ENCODE assay signal across 1 cellular context in the genomic region with DNA sequence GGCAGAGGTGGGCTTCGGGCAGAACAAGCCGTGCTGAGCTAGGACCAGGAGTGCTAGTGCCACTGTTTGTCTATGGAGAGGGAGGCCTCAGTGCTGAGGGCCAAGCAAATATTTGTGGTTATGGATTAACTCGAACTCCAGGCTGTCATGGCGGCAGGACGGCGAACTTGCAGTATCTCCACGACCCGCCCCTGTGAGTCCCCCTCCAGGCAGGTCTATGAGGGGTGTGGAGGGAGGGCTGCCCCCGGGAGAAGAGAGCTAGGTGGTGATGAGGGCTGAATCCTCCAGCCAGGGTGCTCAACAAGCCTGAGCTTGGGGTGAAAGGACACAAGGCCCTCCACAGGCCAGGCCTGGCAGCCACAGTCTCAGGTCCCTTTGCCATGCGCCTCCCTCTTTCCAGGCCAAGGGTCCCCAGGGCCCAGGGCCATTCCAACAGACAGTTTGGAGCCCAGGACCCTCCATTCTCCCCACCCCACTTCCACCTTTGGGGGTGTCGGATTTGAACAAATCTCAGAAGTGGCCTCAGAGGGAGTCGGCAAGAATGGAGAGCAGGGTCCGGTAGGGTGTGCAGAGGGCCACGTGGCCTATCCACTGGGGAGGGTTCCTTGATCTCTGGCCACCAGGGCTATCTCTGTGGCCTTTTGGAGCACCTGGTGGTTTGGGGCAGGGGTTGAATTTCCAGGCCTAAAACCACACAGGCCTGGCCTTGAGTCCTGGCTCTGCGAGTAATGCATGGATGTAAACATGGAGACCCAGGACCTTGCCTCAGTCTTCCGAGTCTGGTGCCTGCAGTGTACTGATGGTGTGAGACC.
TF ChIP-seq lines count a peak whose summit lies in the region.

PROC (plus strand) TSS at position 128 of the 812 bp plus-strand sequence. CDS start 1,516 bp downstream, outside the sequence.

TF ChIP-seq in HepG2, 621 proteins besides CTCF, POLR2A, EP300 and RAD21 (continued from another document and continues in another):
- 0 out of 2 replicates have a peak, but pooled peaks have one; percentile 28 for TF ChIP-seq ZNF513 (CRISPR knock-in tag; conservative IDR thresholded peaks at IDR 0.05)
- TF ChIP-seq NFKB2 (CRISPR knock-in tag; IDR thresholded peaks at IDR 0.05; ENCODE audit: borderline replicate concordance), result peak; percentile 90; the same call in 1 of the 2 replicates
- TF ChIP-seq, protein P1, sequence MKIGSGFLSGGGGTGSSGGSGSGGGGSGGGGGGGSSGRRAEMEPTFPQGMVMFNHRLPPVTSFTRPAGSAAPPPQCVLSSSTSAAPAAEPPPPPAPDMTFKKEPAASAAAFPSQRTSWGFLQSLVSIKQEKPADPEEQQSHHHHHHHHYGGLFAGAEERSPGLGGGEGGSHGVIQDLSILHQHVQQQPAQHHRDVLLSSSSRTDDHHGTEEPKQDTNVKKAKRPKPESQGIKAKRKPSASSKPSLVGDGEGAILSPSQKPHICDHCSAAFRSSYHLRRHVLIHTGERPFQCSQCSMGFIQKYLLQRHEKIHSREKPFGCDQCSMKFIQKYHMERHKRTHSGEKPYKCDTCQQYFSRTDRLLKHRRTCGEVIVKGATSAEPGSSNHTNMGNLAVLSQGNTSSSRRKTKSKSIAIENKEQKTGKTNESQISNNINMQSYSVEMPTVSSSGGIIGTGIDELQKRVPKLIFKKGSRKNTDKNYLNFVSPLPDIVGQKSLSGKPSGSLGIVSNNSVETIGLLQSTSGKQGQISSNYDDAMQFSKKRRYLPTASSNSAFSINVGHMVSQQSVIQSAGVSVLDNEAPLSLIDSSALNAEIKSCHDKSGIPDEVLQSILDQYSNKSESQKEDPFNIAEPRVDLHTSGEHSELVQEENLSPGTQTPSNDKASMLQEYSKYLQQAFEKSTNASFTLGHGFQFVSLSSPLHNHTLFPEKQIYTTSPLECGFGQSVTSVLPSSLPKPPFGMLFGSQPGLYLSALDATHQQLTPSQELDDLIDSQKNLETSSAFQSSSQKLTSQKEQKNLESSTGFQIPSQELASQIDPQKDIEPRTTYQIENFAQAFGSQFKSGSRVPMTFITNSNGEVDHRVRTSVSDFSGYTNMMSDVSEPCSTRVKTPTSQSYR (CRISPR knock-in tag; IDR thresholded peaks at IDR 0.05; ENCODE audit: borderline replicate concordance), result 0 out of 2 replicates have a peak, but pooled peaks have one; percentile 34
- no peak for TF ChIP-seq ZNF562 (CRISPR knock-in tag; IDR thresholded peaks at IDR 0.05; ENCODE audit: borderline replicate concordance)
- peak; percentile 12; the same call in 1 of the 2 replicates for TF ChIP-seq CREM (IDR thresholded peaks at IDR 0.05)
- TF ChIP-seq CREM (CRISPR knock-in tag; IDR thresholded peaks at IDR 0.05), result 0 out of 2 replicates have a peak, but pooled peaks have one; percentile 7
- peak; percentile 69 for TF ChIP-seq ZNF264 (CRISPR knock-in tag; IDR thresholded peaks at IDR 0.05)
- TF ChIP-seq NR2F6 (IDR thresholded peaks at IDR 0.05), result peak; percentile 60
- peak; percentile 86 for TF ChIP-seq NR2F6 (CRISPR knock-in tag; IDR thresholded peaks at IDR 0.05)
- peak; percentile 92 for TF ChIP-seq ZNF292 (CRISPR knock-in tag; IDR thresholded peaks at IDR 0.05; ENCODE audit: borderline replicate concordance, low read depth)
- TF ChIP-seq ZNF792 (CRISPR knock-in tag; IDR thresholded peaks at IDR 0.05), result peak; percentile 55
- peak; percentile 21; the same call in 1 of the 2 replicates for TF ChIP-seq NFE2L1 (CRISPR knock-in tag; IDR thresholded peaks at IDR 0.05; ENCODE audit: borderline replicate concordance)
- TF ChIP-seq HOXD1 (CRISPR knock-in tag; IDR thresholded peaks at IDR 0.05), result peak; percentile 18
- 0 out of 2 replicates have a peak, but pooled peaks have one; percentile 25 for TF ChIP-seq E2F2 (CRISPR knock-in tag; IDR thresholded peaks at IDR 0.05; ENCODE audit: borderline replicate concordance)
- TF ChIP-seq ZNF543 (CRISPR knock-in tag; IDR thresholded peaks at IDR 0.05), result peak; percentile 94
- TF ChIP-seq NFE2L2 (IDR thresholded peaks at IDR 0.05; ENCODE audit: low read length), result no peak
- TF ChIP-seq ZNF564 (CRISPR knock-in tag; IDR thresholded peaks at IDR 0.05), result peak; percentile 76; the same call in 1 of the 2 replicates
- no peak for TF ChIP-seq ZNF44 (CRISPR knock-in tag; IDR thresholded peaks at IDR 0.05)
- TF ChIP-seq CENPX (CRISPR knock-in tag; IDR thresholded peaks at IDR 0.05), result no peak
- TF ChIP-seq, protein P2, sequence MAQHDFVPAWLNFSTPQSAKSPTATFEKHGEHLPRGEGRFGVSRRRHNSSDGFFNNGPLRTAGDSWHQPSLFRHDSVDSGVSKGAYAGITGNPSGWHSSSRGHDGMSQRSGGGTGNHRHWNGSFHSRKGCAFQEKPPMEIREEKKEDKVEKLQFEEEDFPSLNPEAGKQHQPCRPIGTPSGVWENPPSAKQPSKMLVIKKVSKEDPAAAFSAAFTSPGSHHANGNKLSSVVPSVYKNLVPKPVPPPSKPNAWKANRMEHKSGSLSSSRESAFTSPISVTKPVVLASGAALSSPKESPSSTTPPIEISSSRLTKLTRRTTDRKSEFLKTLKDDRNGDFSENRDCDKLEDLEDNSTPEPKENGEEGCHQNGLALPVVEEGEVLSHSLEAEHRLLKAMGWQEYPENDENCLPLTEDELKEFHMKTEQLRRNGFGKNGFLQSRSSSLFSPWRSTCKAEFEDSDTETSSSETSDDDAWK (CRISPR knock-in tag; IDR thresholded peaks at IDR 0.05), result no peak
- peak; percentile 97; the same call in 1 of the 2 replicates for TF ChIP-seq ZNF275 (CRISPR knock-in tag; IDR thresholded peaks at IDR 0.05; ENCODE audit: borderline replicate concordance)
- 0 out of 2 replicates have a peak, but pooled peaks have one; percentile 25 for TF ChIP-seq DDIT3 (CRISPR knock-in tag; IDR thresholded peaks at IDR 0.05)
- TF ChIP-seq SYNCRIP (IDR thresholded peaks at IDR 0.05; ENCODE audit: insufficient read depth, low read depth, low read length), result no peak
- peak; percentile 84 for TF ChIP-seq ZNF263 (CRISPR knock-in tag; IDR thresholded peaks at IDR 0.05)
- TF ChIP-seq TCF7 (IDR thresholded peaks at IDR 0.05; ENCODE audit: low read depth), result no peak
- TF ChIP-seq ZNF768 (CRISPR knock-in tag; IDR thresholded peaks at IDR 0.05), result peak; percentile 85; the same call in 1 of the 2 replicates
- no peak; the same call in 1 of the 2 replicates for TF ChIP-seq ZNF75D (CRISPR knock-in tag; IDR thresholded peaks at IDR 0.05; ENCODE audit: borderline replicate concordance)
- peak; percentile 91; the same call in 1 of the 2 replicates for TF ChIP-seq ZNF670 (CRISPR knock-in tag; IDR thresholded peaks at IDR 0.05; ENCODE audit: borderline replicate concordance)
- peak; percentile 54 for TF ChIP-seq ZNF121 (CRISPR knock-in tag; IDR thresholded peaks at IDR 0.05)
- peak; percentile 97 for TF ChIP-seq SALL1 (CRISPR knock-in tag; IDR thresholded peaks at IDR 0.05)
- TF ChIP-seq FOSL2 (CRISPR knock-in tag; IDR thresholded peaks at IDR 0.05), result peak; percentile 63
- TF ChIP-seq ZNF333 (CRISPR knock-in tag; IDR thresholded peaks at IDR 0.05; ENCODE audit: borderline replicate concordance), result 0 out of 2 replicates have a peak, but pooled peaks have one; percentile 52
- TF ChIP-seq FUBP1 (CRISPR knock-in tag; IDR thresholded peaks at IDR 0.05; ENCODE audit: borderline replicate concordance), result no peak
- peak; percentile 95 for TF ChIP-seq ZNF232 (CRISPR knock-in tag; IDR thresholded peaks at IDR 0.05; ENCODE audit: borderline replicate concordance)
- TF ChIP-seq MBD4 (IDR thresholded peaks at IDR 0.05; ENCODE audit: borderline replicate concordance, low read length), result no peak; the same call in 1 of the 2 replicates
- TF ChIP-seq, protein P3, sequence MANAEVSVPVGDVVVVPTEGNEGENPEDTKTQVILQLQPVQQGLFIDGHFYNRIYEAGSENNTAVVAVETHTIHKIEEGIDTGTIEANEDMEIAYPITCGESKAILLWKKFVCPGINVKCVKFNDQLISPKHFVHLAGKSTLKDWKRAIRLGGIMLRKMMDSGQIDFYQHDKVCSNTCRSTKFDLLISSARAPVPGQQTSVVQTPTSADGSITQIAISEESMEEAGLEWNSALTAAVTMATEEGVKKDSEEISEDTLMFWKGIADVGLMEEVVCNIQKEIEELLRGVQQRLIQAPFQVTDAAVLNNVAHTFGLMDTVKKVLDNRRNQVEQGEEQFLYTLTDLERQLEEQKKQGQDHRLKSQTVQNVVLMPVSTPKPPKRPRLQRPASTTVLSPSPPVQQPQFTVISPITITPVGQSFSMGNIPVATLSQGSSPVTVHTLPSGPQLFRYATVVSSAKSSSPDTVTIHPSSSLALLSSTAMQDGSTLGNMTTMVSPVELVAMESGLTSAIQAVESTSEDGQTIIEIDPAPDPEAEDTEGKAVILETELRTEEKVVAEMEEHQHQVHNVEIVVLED (CRISPR knock-in tag; IDR thresholded peaks at IDR 0.05; ENCODE audit: borderline replicate concordance), result peak; percentile 65
- no peak for TF ChIP-seq ZUFSP (CRISPR knock-in tag; IDR thresholded peaks at IDR 0.05; ENCODE audit: borderline replicate concordance)
- TF ChIP-seq, protein P4, sequence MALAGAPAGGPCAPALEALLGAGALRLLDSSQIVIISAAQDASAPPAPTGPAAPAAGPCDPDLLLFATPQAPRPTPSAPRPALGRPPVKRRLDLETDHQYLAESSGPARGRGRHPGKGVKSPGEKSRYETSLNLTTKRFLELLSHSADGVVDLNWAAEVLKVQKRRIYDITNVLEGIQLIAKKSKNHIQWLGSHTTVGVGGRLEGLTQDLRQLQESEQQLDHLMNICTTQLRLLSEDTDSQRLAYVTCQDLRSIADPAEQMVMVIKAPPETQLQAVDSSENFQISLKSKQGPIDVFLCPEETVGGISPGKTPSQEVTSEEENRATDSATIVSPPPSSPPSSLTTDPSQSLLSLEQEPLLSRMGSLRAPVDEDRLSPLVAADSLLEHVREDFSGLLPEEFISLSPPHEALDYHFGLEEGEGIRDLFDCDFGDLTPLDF (CRISPR knock-in tag; IDR thresholded peaks at IDR 0.05), result peak; percentile 54; the same call in 1 of the 2 replicates
- peak; percentile 80 for TF ChIP-seq TAF15 (IDR thresholded peaks at IDR 0.05; ENCODE audit: low read depth, low read length, poor library complexity, severe bottlenecking)
- TF ChIP-seq ZNF101 (CRISPR knock-in tag; IDR thresholded peaks at IDR 0.05; ENCODE audit: borderline replicate concordance, low read depth), result peak; percentile 83; the same call in 1 of the 2 replicates
